Comparison of ENCODE assay signal across 1 cellular context in genomic region chr11:44886765-44887164, GRCh38.
TF ChIP-seq lines count a peak whose summit lies in the region.

No MANE protein-coding gene starts in this region.

TF ChIP-seq in H1, 55 proteins besides CTCF, POLR2A, EP300 and RAD21 (continued from another document):
- TF ChIP-seq POU5F1 (IDR thresholded peaks at IDR 0.05; ENCODE audit: low read depth, low read length) (no peak), CHD2 (IDR thresholded peaks at IDR 0.05; ENCODE audit: low read length) (no peak), RNF2 (IDR thresholded peaks at IDR 0.05; ENCODE audit: borderline replicate concordance, low read depth, low read length, missing control alignments, poor library complexity, severe bottlenecking) (no peak), SAP30 (IDR thresholded peaks at IDR 0.05; ENCODE audit: insufficient read depth, insufficient replicate concordance, low read length) (no peak), TEAD4 (IDR thresholded peaks at IDR 0.05; ENCODE audit: low read depth, low read length) (no peak), SRF (IDR thresholded peaks at IDR 0.05; ENCODE audit: low read depth, low read length) (no peak), NANOG (IDR thresholded peaks at IDR 0.05; ENCODE audit: insufficient read depth, low read depth, low read length, poor library complexity, severe bottlenecking) (no peak), TAF7 (optimal IDR thresholded peaks at IDR 0.05; ENCODE audit: borderline replicate concordance, low read depth, low read length) (no peak), BACH1 (IDR thresholded peaks at IDR 0.05; ENCODE audit: low read length) (no peak), CREB1 (IDR thresholded peaks at IDR 0.05) (no peak), USF2 (IDR thresholded peaks at IDR 0.05; ENCODE audit: low read length) (no peak), HDAC6 (IDR thresholded peaks at IDR 0.05; ENCODE audit: low read depth, low read length) (no peak)
